In the genomic region with DNA sequence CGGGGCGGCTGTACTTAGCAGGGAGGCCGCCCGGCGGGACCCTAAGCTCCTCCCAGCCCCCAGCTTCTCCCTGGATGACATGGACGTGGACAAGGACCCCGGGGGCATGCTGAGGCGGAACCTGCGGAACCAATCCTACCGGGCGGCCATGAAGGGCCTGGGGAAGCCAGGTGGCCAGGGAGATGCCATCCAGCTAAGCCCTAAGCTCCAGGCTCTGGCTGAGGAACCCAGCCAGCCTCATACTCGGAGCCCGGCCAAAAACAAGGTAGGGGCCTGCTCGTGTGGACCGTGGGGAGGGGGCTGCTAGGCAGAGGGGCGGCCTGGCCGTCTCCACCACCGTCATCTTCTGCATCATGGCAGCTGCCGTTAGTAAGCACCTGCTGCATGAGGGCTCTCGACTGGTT, we compare ENCODE assay signal across 1 cellular context.
A peak's percentile ranks its signal among the peaks of the same experiment; 100 is the strongest.
TF ChIP-seq lines count a peak whose summit lies in the region.

No MANE protein-coding gene starts in this region.

TF ChIP-seq in HepG2, 621 proteins besides CTCF, POLR2A, EP300 and RAD21:
- TF ChIP-seq, protein P1, sequence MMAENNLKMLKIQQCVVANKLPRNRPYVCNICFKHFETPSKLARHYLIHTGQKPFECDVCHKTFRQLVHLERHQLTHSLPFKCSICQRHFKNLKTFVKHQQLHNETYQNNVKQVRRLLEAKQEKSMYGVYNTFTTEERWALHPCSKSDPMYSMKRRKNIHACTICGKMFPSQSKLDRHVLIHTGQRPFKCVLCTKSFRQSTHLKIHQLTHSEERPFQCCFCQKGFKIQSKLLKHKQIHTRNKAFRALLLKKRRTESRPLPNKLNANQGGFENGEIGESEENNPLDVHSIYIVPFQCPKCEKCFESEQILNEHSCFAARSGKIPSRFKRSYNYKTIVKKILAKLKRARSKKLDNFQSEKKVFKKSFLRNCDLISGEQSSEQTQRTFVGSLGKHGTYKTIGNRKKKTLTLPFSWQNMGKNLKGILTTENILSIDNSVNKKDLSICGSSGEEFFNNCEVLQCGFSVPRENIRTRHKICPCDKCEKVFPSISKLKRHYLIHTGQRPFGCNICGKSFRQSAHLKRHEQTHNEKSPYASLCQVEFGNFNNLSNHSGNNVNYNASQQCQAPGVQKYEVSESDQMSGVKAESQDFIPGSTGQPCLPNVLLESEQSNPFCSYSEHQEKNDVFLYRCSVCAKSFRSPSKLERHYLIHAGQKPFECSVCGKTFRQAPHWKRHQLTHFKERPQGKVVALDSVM (CRISPR knock-in tag; IDR thresholded peaks at IDR 0.05), result no peak
- TF ChIP-seq POLR2G (IDR thresholded peaks at IDR 0.05; ENCODE audit: low read depth, low read length), result 0 out of 2 replicates have a peak, but pooled peaks have one; percentile 1
- peak; percentile 37; the same call in 1 of the 2 replicates for TF ChIP-seq RBFOX2 (IDR thresholded peaks at IDR 0.05; ENCODE audit: low read depth, low read length)
